ENCODE assay signal across 33 cellular contexts in genomic region chr10:131053192-131053591, GRCh38.
"Had no signal": no experiment of that assay in that cellular context is flagged by ENCODE, and none has a peak within 500 bp of the region (broad histone marks: within the 10 kb centered on the region; RNA-seq: fewer than 3 reads in every experiment).

No MANE protein-coding gene starts in this region.

- H3K27ac ChIP-seq: adrenal gland, ascending aorta, body of pancreas, brain microvascular endothelial cell, breast epithelium, cardiac muscle cell had no signal

- FAIRE-seq: astrocyte, bronchial epithelial cell had no signal

- DNase-seq: activated effector memory CD4-positive, alpha-beta T cell treated with anti-CD3 and anti-CD28 coated beads, Interleukin-2, amount 50 U/mL, for 16 hours; activated effector memory CD4-positive, alpha-beta T cell treated with Interleukin-2 at 50 U/mL for 16 hours; activated gamma-delta T cell; activated gamma-delta T cell treated with Interleukin-2 at 50 U/mL for 16 hours; activated naive CD4-positive, alpha-beta T cell; activated naive CD4-positive, alpha-beta T cell treated with anti-CD3 and anti-CD28 coated beads for 36 hours; activated naive CD4-positive, alpha-beta T cell treated with anti-CD3 and anti-CD28 coated beads, Interleukin-2, amount 10 ng/mL, durations not matched to agents 7 days and 5 days; activated naive CD4-positive, alpha-beta T cell treated with anti-CD3 and anti-CD28 coated beads, Interleukin-2, amount 50 U/mL, for 16 hours; activated naive CD4-positive, alpha-beta T cell treated with Interleukin-2 at 50 U/mL for 16 hours; activated naive CD8-positive, alpha-beta T cell treated with anti-CD3 and anti-CD28 coated beads for 36 hours; activated naive CD8-positive, alpha-beta T cell treated with anti-CD3 and anti-CD28 coated beads, Interleukin-2, amount 10 ng/mL, durations not matched to agents 7 days and 5 days; activated naive CD8-positive, alpha-beta T cell treated with anti-CD3 and anti-CD28 coated beads, Interleukin-2, amount 50 U/mL, for 24 hours; activated T-cell treated with anti-CD3 and anti-CD28 coated beads, Interleukin-2, amount 50 U/mL, for 24 hours; activated T-cell treated with anti-CD3 and anti-CD28 coated beads, Interleukin-2, amount 50 U/mL, for 4 hours; activated T-cell treated with anti-CD3 and anti-CD28 coated beads, Interleukin-2, amount 50 U/mL, for 48 hours; activated T-cell treated with anti-CD3 and anti-CD28 coated beads, Interleukin-2, amount 50 U/mL, for 72 hours; adrenal gland; amniotic stem cell; amygdala; anterior cingulate cortex; aorta; body of pancreas; brain microvascular endothelial cell; caudate nucleus; central memory CD4-positive, alpha-beta T cell; cerebellar nuclear complex had no signal

- ATAC-seq: activated naive CD4-positive, alpha-beta T cell treated with anti-CD3 and anti-CD28 coated beads, Interleukin-2, amount 50 U/mL, for 72 hours; activated naive CD8-positive, alpha-beta T cell treated with anti-CD3 and anti-CD28 coated beads, Interleukin-2, amount 50 U/mL, for 24 hours; activated T-cell treated with anti-CD3 and anti-CD28 coated beads, Interleukin-2, amount 50 U/mL, for 4 hours; activated T-cell treated with anti-CD3 and anti-CD28 coated beads, Interleukin-2, amount 50 U/mL, for 72 hours; activated T-helper 17 cell treated with anti-CD3 and anti-CD28 coated beads, Interleukin-2, amount 50 U/mL, for 72 hours; body of pancreas had no signal

- H3K36me3 ChIP-seq: adrenal gland, ascending aorta, brain microvascular endothelial cell, breast epithelium, cardiac muscle cell had no signal

- H3K4me3 ChIP-seq: adrenal gland, ascending aorta, body of pancreas, breast epithelium, cardiac muscle cell had no signal

- H3K9me3 ChIP-seq: adrenal gland, ascending aorta had no signal

- H3K4me1 ChIP-seq: adrenal gland, ascending aorta, body of pancreas, breast epithelium had no signal

- H3K27me3 ChIP-seq: adrenal gland, ascending aorta, body of pancreas, brain microvascular endothelial cell had no signal
